1 cellular context compared by ENCODE assay signal in the genomic region with DNA sequence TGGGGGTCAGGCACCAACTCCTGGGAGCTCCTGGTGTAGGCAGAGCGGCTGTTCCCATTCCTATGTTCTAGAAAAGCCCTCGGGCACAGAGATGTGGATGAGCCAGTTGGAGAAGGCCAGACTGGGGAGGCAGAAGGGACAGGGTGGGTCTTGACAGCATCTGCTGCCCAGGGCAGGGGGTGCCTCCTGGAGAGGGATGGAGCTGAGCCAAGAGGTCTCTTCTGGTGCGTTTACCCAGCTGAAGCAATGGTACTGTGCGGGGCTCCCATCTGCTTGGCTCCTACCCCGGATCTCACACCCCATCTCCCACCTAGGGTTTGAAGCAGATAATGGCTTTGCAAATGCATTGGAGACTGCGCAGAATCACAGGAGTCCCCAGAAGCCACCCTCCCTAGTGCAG.
TF ChIP-seq lines count a peak whose summit lies in the region.

No MANE protein-coding gene starts in this region.

TF ChIP-seq in HepG2, 621 proteins besides CTCF, POLR2A, EP300 and RAD21:
- TF ChIP-seq ZNF232 (CRISPR knock-in tag; IDR thresholded peaks at IDR 0.05; ENCODE audit: borderline replicate concordance) (no peak), RCOR2 (CRISPR knock-in tag; IDR thresholded peaks at IDR 0.05) (no peak), NBN (conservative IDR thresholded peaks at IDR 0.05) (no peak), ZNF180 (CRISPR knock-in tag; IDR thresholded peaks at IDR 0.05; ENCODE audit: borderline replicate concordance, low read depth) (no peak), ZNF510 (CRISPR knock-in tag; IDR thresholded peaks at IDR 0.05; ENCODE audit: low read depth) (no peak), MYNN (CRISPR knock-in tag; IDR thresholded peaks at IDR 0.05; ENCODE audit: low read depth) (no peak), MEF2D (CRISPR knock-in tag; IDR thresholded peaks at IDR 0.05) (no peak), CBFB (CRISPR knock-in tag; IDR thresholded peaks at IDR 0.05) (no peak), ATF7 (IDR thresholded peaks at IDR 0.05) (no peak), ATF7 (CRISPR knock-in tag; IDR thresholded peaks at IDR 0.05) (no peak), FOSL1 (CRISPR knock-in tag; IDR thresholded peaks at IDR 0.05; ENCODE audit: borderline replicate concordance) (no peak), CBX5 (CRISPR knock-in tag; IDR thresholded peaks at IDR 0.05; ENCODE audit: borderline replicate concordance) (no peak), PHB2 (IDR thresholded peaks at IDR 0.05; ENCODE audit: partially characterized antibody) (no peak)
- TF ChIP-seq, protein P1, sequence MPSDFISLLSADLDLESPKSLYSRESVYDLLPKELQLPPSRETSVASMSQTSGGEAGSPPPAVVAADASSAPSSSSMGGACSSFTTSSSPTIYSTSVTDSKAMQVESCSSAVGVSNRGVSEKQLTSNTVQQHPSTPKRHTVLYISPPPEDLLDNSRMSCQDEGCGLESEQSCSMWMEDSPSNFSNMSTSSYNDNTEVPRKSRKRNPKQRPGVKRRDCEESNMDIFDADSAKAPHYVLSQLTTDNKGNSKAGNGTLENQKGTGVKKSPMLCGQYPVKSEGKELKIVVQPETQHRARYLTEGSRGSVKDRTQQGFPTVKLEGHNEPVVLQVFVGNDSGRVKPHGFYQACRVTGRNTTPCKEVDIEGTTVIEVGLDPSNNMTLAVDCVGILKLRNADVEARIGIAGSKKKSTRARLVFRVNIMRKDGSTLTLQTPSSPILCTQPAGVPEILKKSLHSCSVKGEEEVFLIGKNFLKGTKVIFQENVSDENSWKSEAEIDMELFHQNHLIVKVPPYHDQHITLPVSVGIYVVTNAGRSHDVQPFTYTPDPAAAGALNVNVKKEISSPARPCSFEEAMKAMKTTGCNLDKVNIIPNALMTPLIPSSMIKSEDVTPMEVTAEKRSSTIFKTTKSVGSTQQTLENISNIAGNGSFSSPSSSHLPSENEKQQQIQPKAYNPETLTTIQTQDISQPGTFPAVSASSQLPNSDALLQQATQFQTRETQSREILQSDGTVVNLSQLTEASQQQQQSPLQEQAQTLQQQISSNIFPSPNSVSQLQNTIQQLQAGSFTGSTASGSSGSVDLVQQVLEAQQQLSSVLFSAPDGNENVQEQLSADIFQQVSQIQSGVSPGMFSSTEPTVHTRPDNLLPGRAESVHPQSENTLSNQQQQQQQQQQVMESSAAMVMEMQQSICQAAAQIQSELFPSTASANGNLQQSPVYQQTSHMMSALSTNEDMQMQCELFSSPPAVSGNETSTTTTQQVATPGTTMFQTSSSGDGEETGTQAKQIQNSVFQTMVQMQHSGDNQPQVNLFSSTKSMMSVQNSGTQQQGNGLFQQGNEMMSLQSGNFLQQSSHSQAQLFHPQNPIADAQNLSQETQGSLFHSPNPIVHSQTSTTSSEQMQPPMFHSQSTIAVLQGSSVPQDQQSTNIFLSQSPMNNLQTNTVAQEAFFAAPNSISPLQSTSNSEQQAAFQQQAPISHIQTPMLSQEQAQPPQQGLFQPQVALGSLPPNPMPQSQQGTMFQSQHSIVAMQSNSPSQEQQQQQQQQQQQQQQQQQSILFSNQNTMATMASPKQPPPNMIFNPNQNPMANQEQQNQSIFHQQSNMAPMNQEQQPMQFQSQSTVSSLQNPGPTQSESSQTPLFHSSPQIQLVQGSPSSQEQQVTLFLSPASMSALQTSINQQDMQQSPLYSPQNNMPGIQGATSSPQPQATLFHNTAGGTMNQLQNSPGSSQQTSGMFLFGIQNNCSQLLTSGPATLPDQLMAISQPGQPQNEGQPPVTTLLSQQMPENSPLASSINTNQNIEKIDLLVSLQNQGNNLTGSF (CRISPR knock-in tag; IDR thresholded peaks at IDR 0.05), result no peak
- TF ChIP-seq, protein P2, sequence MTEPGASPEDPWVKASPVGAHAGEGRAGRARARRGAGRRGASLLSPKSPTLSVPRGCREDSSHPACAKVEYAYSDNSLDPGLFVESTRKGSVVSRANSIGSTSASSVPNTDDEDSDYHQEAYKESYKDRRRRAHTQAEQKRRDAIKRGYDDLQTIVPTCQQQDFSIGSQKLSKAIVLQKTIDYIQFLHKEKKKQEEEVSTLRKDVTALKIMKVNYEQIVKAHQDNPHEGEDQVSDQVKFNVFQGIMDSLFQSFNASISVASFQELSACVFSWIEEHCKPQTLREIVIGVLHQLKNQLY (CRISPR knock-in tag; IDR thresholded peaks at IDR 0.05), result no peak
- TF ChIP-seq, protein P3, sequence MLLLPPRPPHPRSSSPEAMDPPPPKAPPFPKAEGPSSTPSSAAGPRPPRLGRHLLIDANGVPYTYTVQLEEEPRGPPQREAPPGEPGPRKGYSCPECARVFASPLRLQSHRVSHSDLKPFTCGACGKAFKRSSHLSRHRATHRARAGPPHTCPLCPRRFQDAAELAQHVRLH (CRISPR knock-in tag; IDR thresholded peaks at IDR 0.05; ENCODE audit: borderline replicate concordance, low read depth), result no peak
- TF ChIP-seq, protein P4, sequence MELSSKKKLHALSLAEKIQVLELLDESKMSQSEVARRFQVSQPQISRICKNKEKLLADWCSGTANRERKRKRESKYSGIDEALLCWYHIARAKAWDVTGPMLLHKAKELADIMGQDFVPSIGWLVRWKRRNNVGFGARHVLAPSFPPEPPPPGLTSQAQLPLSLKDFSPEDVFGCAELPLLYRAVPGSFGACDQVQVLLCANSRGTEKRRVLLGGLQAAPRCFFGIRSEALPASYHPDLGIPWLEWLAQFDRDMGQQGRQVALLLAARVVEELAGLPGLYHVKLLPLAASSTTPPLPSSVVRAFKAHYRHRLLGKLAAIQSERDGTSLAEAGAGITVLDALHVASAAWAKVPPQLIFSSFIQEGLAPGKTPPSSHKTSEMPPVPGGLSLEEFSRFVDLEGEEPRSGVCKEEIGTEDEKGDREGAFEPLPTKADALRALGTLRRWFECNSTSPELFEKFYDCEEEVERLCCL (CRISPR knock-in tag; IDR thresholded peaks at IDR 0.05; ENCODE audit: borderline replicate concordance), result no peak
- TF ChIP-seq, protein P5, sequence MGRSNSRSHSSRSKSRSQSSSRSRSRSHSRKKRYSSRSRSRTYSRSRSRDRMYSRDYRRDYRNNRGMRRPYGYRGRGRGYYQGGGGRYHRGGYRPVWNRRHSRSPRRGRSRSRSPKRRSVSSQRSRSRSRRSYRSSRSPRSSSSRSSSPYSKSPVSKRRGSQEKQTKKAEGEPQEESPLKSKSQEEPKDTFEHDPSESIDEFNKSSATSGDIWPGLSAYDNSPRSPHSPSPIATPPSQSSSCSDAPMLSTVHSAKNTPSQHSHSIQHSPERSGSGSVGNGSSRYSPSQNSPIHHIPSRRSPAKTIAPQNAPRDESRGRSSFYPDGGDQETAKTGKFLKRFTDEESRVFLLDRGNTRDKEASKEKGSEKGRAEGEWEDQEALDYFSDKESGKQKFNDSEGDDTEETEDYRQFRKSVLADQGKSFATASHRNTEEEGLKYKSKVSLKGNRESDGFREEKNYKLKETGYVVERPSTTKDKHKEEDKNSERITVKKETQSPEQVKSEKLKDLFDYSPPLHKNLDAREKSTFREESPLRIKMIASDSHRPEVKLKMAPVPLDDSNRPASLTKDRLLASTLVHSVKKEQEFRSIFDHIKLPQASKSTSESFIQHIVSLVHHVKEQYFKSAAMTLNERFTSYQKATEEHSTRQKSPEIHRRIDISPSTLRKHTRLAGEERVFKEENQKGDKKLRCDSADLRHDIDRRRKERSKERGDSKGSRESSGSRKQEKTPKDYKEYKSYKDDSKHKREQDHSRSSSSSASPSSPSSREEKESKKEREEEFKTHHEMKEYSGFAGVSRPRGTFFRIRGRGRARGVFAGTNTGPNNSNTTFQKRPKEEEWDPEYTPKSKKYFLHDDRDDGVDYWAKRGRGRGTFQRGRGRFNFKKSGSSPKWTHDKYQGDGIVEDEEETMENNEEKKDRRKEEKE (IDR thresholded peaks at IDR 0.05), result no peak
- TF ChIP-seq, protein P6, sequence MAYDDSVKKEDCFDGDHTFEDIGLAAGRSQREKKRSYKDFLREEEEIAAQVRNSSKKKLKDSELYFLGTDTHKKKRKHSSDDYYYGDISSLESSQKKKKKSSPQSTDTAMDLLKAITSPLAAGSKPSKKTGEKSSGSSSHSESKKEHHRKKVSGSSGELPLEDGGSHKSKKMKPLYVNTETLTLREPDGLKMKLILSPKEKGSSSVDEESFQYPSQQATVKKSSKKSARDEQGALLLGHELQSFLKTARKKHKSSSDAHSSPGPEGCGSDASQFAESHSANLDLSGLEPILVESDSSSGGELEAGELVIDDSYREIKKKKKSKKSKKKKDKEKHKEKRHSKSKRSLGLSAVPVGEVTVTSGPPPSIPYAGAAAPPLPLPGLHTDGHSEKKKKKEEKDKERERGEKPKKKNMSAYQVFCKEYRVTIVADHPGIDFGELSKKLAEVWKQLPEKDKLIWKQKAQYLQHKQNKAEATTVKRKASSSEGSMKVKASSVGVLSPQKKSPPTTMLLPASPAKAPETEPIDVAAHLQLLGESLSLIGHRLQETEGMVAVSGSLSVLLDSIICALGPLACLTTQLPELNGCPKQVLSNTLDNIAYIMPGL (CRISPR knock-in tag; IDR thresholded peaks at IDR 0.05; ENCODE audit: borderline replicate concordance in 1 of 2, low read depth in 1 of 2), result no peak
- TF ChIP-seq, protein P7, sequence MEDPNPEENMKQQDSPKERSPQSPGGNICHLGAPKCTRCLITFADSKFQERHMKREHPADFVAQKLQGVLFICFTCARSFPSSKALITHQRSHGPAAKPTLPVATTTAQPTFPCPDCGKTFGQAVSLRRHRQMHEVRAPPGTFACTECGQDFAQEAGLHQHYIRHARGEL (CRISPR knock-in tag; IDR thresholded peaks at IDR 0.05), result no peak
- TF ChIP-seq, protein P8, sequence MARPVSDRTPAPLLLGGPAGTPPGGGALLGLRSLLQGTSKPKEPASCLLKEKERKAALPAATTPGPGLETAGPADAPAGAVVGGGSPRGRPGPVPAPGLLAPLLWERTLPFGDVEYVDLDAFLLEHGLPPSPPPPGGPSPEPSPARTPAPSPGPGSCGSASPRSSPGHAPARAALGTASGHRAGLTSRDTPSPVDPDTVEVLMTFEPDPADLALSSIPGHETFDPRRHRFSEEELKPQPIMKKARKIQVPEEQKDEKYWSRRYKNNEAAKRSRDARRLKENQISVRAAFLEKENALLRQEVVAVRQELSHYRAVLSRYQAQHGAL (CRISPR knock-in tag; IDR thresholded peaks at IDR 0.05; ENCODE audit: not compliant biosample characterization), result no peak
